8 cellular contexts compared by ENCODE assay signal in genomic region chr1:50023292-50024159, GRCh38. TPM values are rescaled to one million over a fixed set of nuclear protein-coding genes. Genes with fewer than 3 reads are reported as not detected.
DNase-seq lines count a peak whose midpoint lies in the region; ATAC-seq and TF ChIP-seq lines count a peak whose summit lies in the region.

Gene AGBL4 (minus strand): TSS chr1:50023954.

- no peak within 1 kb of the TSS for H3K27ac Mint-ChIP-seq in T-helper 17 cell
- no peak within 1 kb of the TSS for H3K27ac Mint-ChIP-seq in nephron progenitor cell

- H3K9me3 ChIP-seq in T-helper 17 cell (ENCODE audit: control insufficient read depth, low read length, poor library complexity, severe bottlenecking) = no peaks in the 10 kb centered on the region

- TF ChIP-seq CTCF in C4-2B (conservative IDR thresholded peaks at IDR 0.05) = no peak
- no peak for TF ChIP-seq CTCF in fibroblast of mammary gland (conservative IDR thresholded peaks at IDR 0.05; ENCODE audit: control insufficient read depth, insufficient read depth, low read depth, low read length)
- no peak for TF ChIP-seq CTCF in nephron progenitor cell (IDR thresholded peaks at IDR 0.05)

- peaks cover 3% of the 10 kb centered on the region for H3K36me3 Mint-ChIP-seq in T-helper 17 cell (ENCODE audit: low read depth)
- H3K36me3 Mint-ChIP-seq in nephron progenitor cell (ENCODE audit: low read depth) = no peaks in the 10 kb centered on the region

- H3K27me3 Mint-ChIP-seq in T-helper 17 cell (peaks cover 11% of the 10 kb centered on the region), nephron progenitor cell (ENCODE audit: low read depth, poor library complexity) (peaks cover 13% of the 10 kb centered on the region)

- H3K4me3 Mint-ChIP-seq in T-helper 17 cell = peak within 1 kb of the TSS; percentile 61
- H3K4me3 Mint-ChIP-seq in nephron progenitor cell = peak within 1 kb of the TSS; percentile 25

- DNase-seq in HT1080 (ENCODE audit: low read depth) = peak; percentile 46
- no peak for DNase-seq in T-helper 17 cell
- DNase-seq in fibroblast of mammary gland (ENCODE audit: low read depth) = peak; percentile 0
- peak; percentile 57 for DNase-seq in nephron progenitor cell
- no peak for DNase-seq in activated naive CD4-positive, alpha-beta T cell treated with anti-CD3 and anti-CD28 coated beads, Interleukin-2, amount 50 U/mL, for 16 hours

- H3K4me1 Mint-ChIP-seq in T-helper 17 cell = no peaks in the 10 kb centered on the region
- no peaks in the 10 kb centered on the region for H3K4me1 Mint-ChIP-seq in nephron progenitor cell

- ATAC-seq in T-helper 17 cell = no peak
- ATAC-seq in GM18907 (IDR thresholded peaks at IDR 0.05; ENCODE audit: unreplicated experiment) = no peak
- ATAC-seq in GM19397 (IDR thresholded peaks at IDR 0.05; ENCODE audit: unreplicated experiment) = no peak

- peak within 1 kb of the TSS; percentile 34 for H3K4me3 ChIP-seq in fibroblast of mammary gland (ENCODE audit: control insufficient read depth, low read depth, low read length)

- peak within 1 kb of the TSS; percentile 7 for H3K27ac ChIP-seq in C4-2B

- peaks cover 32% of the 10 kb centered on the region for H3K9me3 Mint-ChIP-seq in nephron progenitor cell

RNA-seq across cellular contexts. Expression of gene AGBL4, which starts in this region (rescaled TPM):
- total RNA-seq in HT1080 (2014; rRNA removed; shearing (Covaris generic)) = not detected in 2 replicates
- polyA plus RNA-seq in HT1080 (2015; cell fraction: cytosol; rRNA removed) = 0.02 and 0.03 TPM in 2 replicates
- not detected in 2 replicates for polyA plus RNA-seq in HT1080 (2015; cell fraction: nucleus; rRNA removed)
- not detected for total RNA-seq in T-helper 17 cell

Comparison
In these comparisons a context has a peak if more than half of its experiments do, and no peak if none do; other contexts are left out.
1. Peak in DNase-seq in HT1080; RNA of the gene not detected or under 1 TPM.
2. DNase-seq: peak in fibroblast of mammary gland (single experiment) and nephron progenitor cell (single experiment); none in T-helper 17 cell (0 of 3) and activated naive CD4-positive, alpha-beta T cell treated with anti-CD3 and anti-CD28 coated beads, Interleukin-2, amount 50 U/mL, for 16 hours (single experiment).